7 cellular contexts compared by ENCODE assay signal in genomic region chr3:177339220-177339703, GRCh38.
DNase-seq lines count a peak whose midpoint lies in the region; ATAC-seq and TF ChIP-seq lines count a peak whose summit lies in the region.
"Not testable (repeated sequence)": the region's sequence is repeated elsewhere in the genome, so short reads cannot be mapped to it uniquely, and the experiment has no call there.

No MANE protein-coding gene starts in this region.

- H3K9me3 Mint-ChIP-seq in activated T-helper 1 cell treated with anti-CD3 and anti-CD28 coated beads, Interleukin-12 subunit alpha, Interleukin-12 subunit beta, Interleukin-2, Interleukin-4 antibody, amounts not matched to agents 30 ng/mL and 10 ng/mL and 1 ng/mL, durations not matched to agents 14 hours and 24 hours and 36 hours; effector memory CD8-positive, alpha-beta T cell; nephron: not testable (repeated sequence)

- H3K27ac Mint-ChIP-seq in activated T-helper 1 cell treated with anti-CD3 and anti-CD28 coated beads, Interleukin-12 subunit alpha, Interleukin-12 subunit beta, Interleukin-2, Interleukin-4 antibody, amounts not matched to agents 30 ng/mL and 10 ng/mL and 1 ng/mL, durations not matched to agents 14 hours and 24 hours and 36 hours: peak overlapping the region; percentile 66
- peak overlapping the region in 1 of 2 donors; percentile 48 for H3K27ac Mint-ChIP-seq in effector memory CD8-positive, alpha-beta T cell
- peak overlapping the region in 2 of 3 experiments; percentile 40 to 80 for H3K27ac Mint-ChIP-seq in nephron

- CTCF ChIA-PET in HEK293 (lab: Yijun Ruan, JAX): interaction anchor here (0.6 kb wide), 1 partner anchor 264 kb away, joined by 4 read pairs; no protein-coding TSS in a partner anchor

- TF ChIP-seq CTCF in HEK293 (tag by site-specific recombination; IDR thresholded peaks at IDR 0.05); nephron (IDR thresholded peaks at IDR 0.05; ENCODE audit: unreplicated experiment in 3 of 3): not testable (repeated sequence)

- POLR2A ChIA-PET in HEK293 (lab: Yijun Ruan, JAX): not testable (repeated sequence)

- DNase-seq in SKM-1 (lab: John Stamatoyannopoulos, UW; ENCODE audit: unreplicated experiment): peak; percentile 85
- not testable (repeated sequence) for DNase-seq in activated T-helper 1 cell treated with anti-CD3 and anti-CD28 coated beads, Interleukin-12 subunit alpha, Interleukin-12 subunit beta, Interleukin-2, Interleukin-4 antibody, amounts not matched to agents 30 ng/mL and 10 ng/mL and 1 ng/mL, durations not matched to agents 14 hours and 24 hours and 36 hours (ENCODE audit: low spot score); effector memory CD8-positive, alpha-beta T cell

- ATAC-seq in GM18498 (IDR thresholded peaks at IDR 0.05; ENCODE audit: unreplicated experiment) (peak; percentile 4), HG03571 (IDR thresholded peaks at IDR 0.05; ENCODE audit: unreplicated experiment) (peak; percentile 12)
- peak; percentile 44 for ATAC-seq in effector memory CD8-positive, alpha-beta T cell (replicated peaks)

- H3K4me1 ChIP-seq in HEK293 (ENCODE audit: control insufficient read depth, insufficient read depth, low read length): not testable (repeated sequence)

- not testable (repeated sequence) for H3K36me3 ChIP-seq in HEK293 (ENCODE audit: control insufficient read depth in 2 of 2, insufficient read depth in 1 of 2, low read length in 2 of 2)

- not testable (repeated sequence) for H3K4me3 ChIP-seq in HEK293 (ENCODE audit: low read depth, low read length)

- intact Hi-C loops in activated T-helper 1 cell treated with anti-CD3 and anti-CD28 coated beads, Interleukin-12 subunit alpha, Interleukin-12 subunit beta, Interleukin-2, Interleukin-4 antibody, amounts not matched to agents 30 ng/mL and 10 ng/mL and 1 ng/mL, durations not matched to agents 14 hours and 24 hours and 36 hours (cut with micrococcal nuclease): loop anchor here (5.0 kb wide), 1 partner anchor 192 kb away; no protein-coding TSS in a partner anchor

- not testable (repeated sequence) for H3K36me3 Mint-ChIP-seq in activated T-helper 1 cell treated with anti-CD3 and anti-CD28 coated beads, Interleukin-12 subunit alpha, Interleukin-12 subunit beta, Interleukin-2, Interleukin-4 antibody, amounts not matched to agents 30 ng/mL and 10 ng/mL and 1 ng/mL, durations not matched to agents 14 hours and 24 hours and 36 hours (ENCODE audit: low read depth); effector memory CD8-positive, alpha-beta T cell (ENCODE audit: insufficient read depth); nephron (ENCODE audit: low read depth)

- peaks cover 60% of the 10 kb centered on the region for H3K4me1 Mint-ChIP-seq in activated T-helper 1 cell treated with anti-CD3 and anti-CD28 coated beads, Interleukin-12 subunit alpha, Interleukin-12 subunit beta, Interleukin-2, Interleukin-4 antibody, amounts not matched to agents 30 ng/mL and 10 ng/mL and 1 ng/mL, durations not matched to agents 14 hours and 24 hours and 36 hours (ENCODE audit: low read depth)
- peaks cover 16 to 17% of the 10 kb centered on the region in 2 donors for H3K4me1 Mint-ChIP-seq in effector memory CD8-positive, alpha-beta T cell (ENCODE audit: low read depth in 2 of 2)
- peaks cover 73% of the 10 kb centered on the region for H3K4me1 Mint-ChIP-seq in nephron

- H3K4me3 Mint-ChIP-seq in activated T-helper 1 cell treated with anti-CD3 and anti-CD28 coated beads, Interleukin-12 subunit alpha, Interleukin-12 subunit beta, Interleukin-2, Interleukin-4 antibody, amounts not matched to agents 30 ng/mL and 10 ng/mL and 1 ng/mL, durations not matched to agents 14 hours and 24 hours and 36 hours: peak overlapping the region; percentile 13
- peak overlapping the region; percentile 5 to 7 for H3K4me3 Mint-ChIP-seq in effector memory CD8-positive, alpha-beta T cell
- not testable (repeated sequence) for H3K4me3 Mint-ChIP-seq in nephron

- not testable (repeated sequence) for H3K27ac ChIP-seq in HEK293 (ENCODE audit: extremely low read depth, low read depth, low read length)

- not testable (repeated sequence) for H3K9me3 ChIP-seq in HEK293 (ENCODE audit: control insufficient read depth, insufficient read depth, low read depth, low read length)

- H3K27me3 Mint-ChIP-seq in activated T-helper 1 cell treated with anti-CD3 and anti-CD28 coated beads, Interleukin-12 subunit alpha, Interleukin-12 subunit beta, Interleukin-2, Interleukin-4 antibody, amounts not matched to agents 30 ng/mL and 10 ng/mL and 1 ng/mL, durations not matched to agents 14 hours and 24 hours and 36 hours (ENCODE audit: insufficient read depth); effector memory CD8-positive, alpha-beta T cell; nephron (ENCODE audit: low read depth): not testable (repeated sequence)

TF ChIP-seq in HEK293, 187 proteins besides CTCF, POLR2A, EP300 and RAD21:
- TF ChIP-seq ZNF366 (tag by site-specific recombination; conservative IDR thresholded peaks at IDR 0.05): peak; percentile 83
